1 cellular context compared by ENCODE assay signal in genomic region chr11:121292503-121293275, GRCh38.
TF ChIP-seq lines count a peak whose summit lies in the region.

Gene SC5D, plus strand, starts transcription at chr11:121292771. Its CDS starts 10,605 bp downstream, at chr11:121303376.

TF ChIP-seq in K562, 482 proteins besides CTCF, POLR2A, EP300 and RAD21 (continued from another document and continues in another):
- TF ChIP-seq ZHX1 (conservative IDR thresholded peaks at IDR 0.05; ENCODE audit: low read length) (0 out of 2 replicates have a peak, but pooled peaks have one; percentile 56), HCFC1 (IDR thresholded peaks at IDR 0.05; ENCODE audit: low read depth, low read length) (no peak), NRF1 (conservative IDR thresholded peaks at IDR 0.05 in 1 of 2, IDR thresholded peaks at IDR 0.05 in 1 of 2) (peak; percentile 89 to 91), ZNF583 (CRISPR knock-in tag; IDR thresholded peaks at IDR 0.05) (no peak), POLR2B (IDR thresholded peaks at IDR 0.05; ENCODE audit: low read depth, partially characterized antibody) (peak; percentile 65), SRSF7 (optimal IDR thresholded peaks at IDR 0.05; ENCODE audit: low read depth, low read length) (no peak), SP1 (CRISPR knock-in tag; IDR thresholded peaks at IDR 0.05) (peak; percentile 68), SOX6 (IDR thresholded peaks at IDR 0.05) (0 out of 2 replicates have a peak, but pooled peaks have one; percentile 5), TAF1 (IDR thresholded peaks at IDR 0.05; ENCODE audit: control insufficient read depth, extremely low read depth, insufficient read depth, low read length, severe bottlenecking) (peak; percentile 80), SNIP1 (IDR thresholded peaks at IDR 0.05; ENCODE audit: low read depth) (no peak), HINFP (tag; conservative IDR thresholded peaks at IDR 0.05; ENCODE audit: low read depth) (no peak), MNT (conservative IDR thresholded peaks at IDR 0.05) (peak; percentile 77 to 83), CREB1 (IDR thresholded peaks at IDR 0.05) (peak; percentile 76; the same call in 1 of the 2 replicates), CREB1 (CRISPR knock-in tag; IDR thresholded peaks at IDR 0.05) (peak; percentile 77; the same call in 1 of the 2 replicates), ZNF699 (CRISPR knock-in tag; IDR thresholded peaks at IDR 0.05; ENCODE audit: insufficient replicate concordance) (no peak), ZBTB40 (IDR thresholded peaks at IDR 0.05) (peak; percentile 29; the same call in 1 of the 2 replicates), ZBTB40 (CRISPR knock-in tag; IDR thresholded peaks at IDR 0.05) (no peak), HIVEP1 (CRISPR knock-in tag; IDR thresholded peaks at IDR 0.05) (no peak), ARID3B (CRISPR knock-in tag; IDR thresholded peaks at IDR 0.05; ENCODE audit: borderline replicate concordance) (no peak), POLR2AphosphoS5 (IDR thresholded peaks at IDR 0.05; ENCODE audit: control insufficient read depth, insufficient read depth, low read depth, low read length) (peak; percentile 65; the same call in 1 of the 2 replicates), GABPB2 (CRISPR knock-in tag; conservative IDR thresholded peaks at IDR 0.05) (no peak), MAZ (CRISPR knock-in tag; conservative IDR thresholded peaks at IDR 0.05 in 1 of 2, IDR thresholded peaks at IDR 0.05 in 1 of 2) (peak; percentile 51 to 65; a peak in 3 of 4 replicates), GATAD2A (IDR thresholded peaks at IDR 0.05) (no peak), CHD2 (IDR thresholded peaks at IDR 0.05; ENCODE audit: low read depth, low read length) (peak; percentile 65), E2F6 (IDR thresholded peaks at IDR 0.05; ENCODE audit: borderline replicate concordance in 1 of 2, extremely low read depth in 1 of 2, insufficient read depth in 1 of 2, insufficient read length in 1 of 2, low read depth in 1 of 2, low read length in 1 of 2, poor library complexity in 1 of 2, severe bottlenecking in 1 of 2) (peak; percentile 80 to 87), MLLT1 (IDR thresholded peaks at IDR 0.05) (0 out of 4 replicates have a peak, but pooled peaks of 1 of the 2 experiments have one; percentile 48), BHLHE40 (IDR thresholded peaks at IDR 0.05; ENCODE audit: low read length) (peak; percentile 83), GABPB1 (CRISPR knock-in tag; IDR thresholded peaks at IDR 0.05) (no peak), EZH2 (IDR thresholded peaks at IDR 0.05; ENCODE audit: borderline replicate concordance, low read depth, low read length) (no peak), CREM (IDR thresholded peaks at IDR 0.05; ENCODE audit: low read depth) (peak; percentile 83), ZNF398 (CRISPR knock-in tag; IDR thresholded peaks at IDR 0.05) (no peak), SIN3A (IDR thresholded peaks at IDR 0.05; ENCODE audit: borderline replicate concordance in 2 of 2, control insufficient read depth in 1 of 2, low read depth in 2 of 2, low read length in 2 of 2) (peak in 1 of 2 experiments; percentile 60; a peak in 1 of 4 replicates), TSC22D4 (tag; IDR thresholded peaks at IDR 0.05) (no peak), ETV1 (tag; conservative IDR thresholded peaks at IDR 0.05; ENCODE audit: low read depth) (0 out of 2 replicates have a peak, but pooled peaks have one; percentile 18)
